In genomic region chr21:27743971-27744564, GRCh38 we compare ENCODE assay signal across 25 cellular contexts.
"Had no signal": no experiment of that assay in that cellular context is flagged by ENCODE, and none has a peak within 500 bp of the region (broad histone marks: within the 10 kb centered on the region; RNA-seq: fewer than 3 reads in every experiment).

No MANE protein-coding gene starts in this region.

- H3K36me3 ChIP-seq: left ventricle myocardium inferior, ovary, right atrium auricular region, right lobe of liver, stomach, thyroid gland, transverse colon, upper lobe of left lung, uterus had no signal

- H3K27ac ChIP-seq: left ventricle myocardium inferior, ovary, right atrium auricular region, right lobe of liver, skin epidermis, stomach, testis, thyroid gland, transverse colon, upper lobe of left lung, uterus had no signal

- H3K4me3 ChIP-seq: left ventricle myocardium inferior, mucosa of descending colon, ovary, right atrium auricular region, right lobe of liver, skin epidermis, stomach, testis, thyroid gland, transverse colon, upper lobe of left lung, uterus had no signal

- H3K9me3 ChIP-seq: left ventricle myocardium inferior, mucosa of descending colon, ovary, right atrium auricular region, right lobe of liver, stomach, testis, thyroid gland, transverse colon, upper lobe of left lung, uterus had no signal

- H3K27me3 ChIP-seq: ovary, right atrium auricular region, right lobe of liver, stomach, testis, thyroid gland, transverse colon, upper lobe of left lung, uterus had no signal

- DNase-seq: hypothalamus; immature natural killer cell; kidney; left colon; left ventricle myocardium inferior; midbrain; naive thymus-derived CD4-positive, alpha-beta T cell; ovary; right lobe of liver; stimulated activated CD4-positive, alpha-beta T cell treated with anti-CD3 and anti-CD28 coated beads, Interleukin-12 subunit alpha, Interleukin-12 subunit beta, amount 100 ng/mL, for 4 hours; stimulated activated CD4-positive, alpha-beta T cell treated with anti-CD3 and anti-CD28 coated beads, Interleukin-15, amount 100 ng/mL, for 24 hours; stimulated activated CD4-positive, alpha-beta T cell treated with anti-CD3 and anti-CD28 coated beads, Interleukin-2, amount 100 ng/mL, for 24 hours; stimulated activated CD4-positive, alpha-beta T cell treated with anti-CD3 and anti-CD28 coated beads, Interleukin-4, amount 100 ng/mL, for 1 hour; stimulated activated naive B cell treated with anti-CD40 and anti-IgM and Interleukin-4, amounts not matched to agents 10 μg/mL and 1 μg/mL and 100 μg/mL, for 72 hours; stimulated activated naive CD8-positive, alpha-beta T cell treated with anti-CD3 and anti-CD28 coated beads, Interleukin-15, Interleukin-2, amounts not matched to agents 100 U/mL and 50 U/mL, for 24 hours; stomach; testis; thyroid gland; transverse colon; upper lobe of left lung; uterus had no signal

- ATAC-seq: left colon; mucosa of descending colon; naive thymus-derived CD4-positive, alpha-beta T cell; natural killer cell treated with Interleukin-12 subunit alpha and Interleukin-12 subunit beta and Interleukin-15 and Interleukin-18, amount 100 ng/mL, for 72 hours; stimulated activated naive B cell treated with anti-CD40 and anti-IgM and Interleukin-4, amounts not matched to agents 10 μg/mL and 1 μg/mL and 100 μg/mL, for 72 hours; stimulated activated naive CD8-positive, alpha-beta T cell treated with anti-CD3 and anti-CD28 coated beads, Interleukin-15, Interleukin-2, amounts not matched to agents 100 U/mL and 50 U/mL, for 24 hours had no signal

- H3K4me1 ChIP-seq: left ventricle myocardium inferior, right atrium auricular region, right lobe of liver, testis, thyroid gland, transverse colon, uterus had no signal
